16 cellular contexts compared by ENCODE assay signal in genomic region chr16:82183004-82183397, GRCh38.
"Had no signal": no experiment of that assay in that cellular context is flagged by ENCODE, and none has a peak within 500 bp of the region (broad histone marks: within the 10 kb centered on the region; RNA-seq: fewer than 3 reads in every experiment).

No MANE protein-coding gene starts in this region.

- H3K4me1 ChIP-seq: left ventricle myocardium inferior had no signal

- H3K4me3 ChIP-seq: left ventricle myocardium inferior had no signal

- H3K27ac ChIP-seq: left ventricle myocardium inferior had no signal

- H3K36me3 ChIP-seq: left ventricle myocardium inferior had no signal

- H3K9me3 ChIP-seq: left ventricle myocardium inferior had no signal

- H3K36me3 Mint-ChIP-seq: activated naive CD8-positive, alpha-beta T cell had no signal

- DNase-seq: activated CD4-positive, alpha-beta T cell treated with anti-CD3 and anti-CD28 coated beads, Interleukin-2, amount 50 U/mL, for 48 hours; activated T-cell treated with anti-CD3 and anti-CD28 coated beads for 4 hours; amniotic stem cell; dermis blood vessel endothelial cell; head of caudate nucleus; kidney; left ventricle myocardium inferior; stimulated activated CD4-positive, alpha-beta T cell treated with anti-CD3 and anti-CD28 coated beads, Interleukin-12 subunit alpha, Interleukin-12 subunit beta, amount 100 ng/mL, for 4 hours; stimulated activated CD4-positive, alpha-beta T cell treated with anti-CD3 and anti-CD28 coated beads, Interleukin-1b, Interleukin-23, amount 100 ng/mL, for 48 hours; stimulated activated CD8-positive, alpha-beta memory T cell treated with anti-CD3 and anti-CD28 coated beads, Interleukin-4, amount 100 ng/mL, for 48 hours; stimulated activated naive CD4-positive, alpha-beta T cell had no signal

- H3K4me3 Mint-ChIP-seq: activated naive CD8-positive, alpha-beta T cell; neural crest cell had no signal

- H3K9me3 Mint-ChIP-seq: neural crest cell had no signal

- H3K27ac Mint-ChIP-seq: activated naive CD8-positive, alpha-beta T cell; progenitor cell of endocrine pancreas had no signal

- FAIRE-seq: frontal cortex, kidney, TTC549 had no signal
